1 cellular context compared by ENCODE assay signal in the genomic region with DNA sequence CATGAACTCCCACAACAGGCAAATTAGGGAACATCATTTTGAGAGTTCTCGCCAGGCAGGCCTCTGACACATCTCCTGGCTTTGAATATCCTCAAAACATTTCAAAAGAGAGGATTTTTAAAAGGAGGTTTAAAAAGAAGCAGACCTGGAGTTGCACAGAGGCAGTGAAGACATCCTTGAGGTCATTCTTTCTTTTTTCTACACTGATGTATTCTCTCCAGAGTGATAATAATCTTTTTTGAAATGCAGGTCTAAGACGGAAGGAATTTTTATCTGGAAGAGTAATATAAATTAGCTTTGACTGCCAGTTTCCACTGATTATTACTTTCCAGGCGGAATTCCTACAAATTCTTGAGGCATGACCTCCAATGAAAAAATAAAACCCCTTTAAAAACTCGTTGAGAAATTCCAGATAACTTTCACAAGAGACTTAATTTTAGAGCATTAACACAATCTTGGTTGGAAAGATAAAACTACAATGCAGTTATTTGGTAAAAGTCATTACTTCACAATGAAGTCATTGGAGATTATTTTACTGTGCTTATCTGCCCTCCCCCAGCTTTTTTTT.
A peak's percentile ranks its signal among the peaks of the same experiment; 100 is the strongest.
TF ChIP-seq lines count a peak whose summit lies in the region.

No MANE protein-coding gene starts in this region.

TF ChIP-seq in SK-N-SH treated with all-trans-retinoic acid at 6 μM for 48 hours, 23 proteins besides CTCF, POLR2A, EP300 and RAD21 (continued from another document):
- no peak for TF ChIP-seq PPARA (CRISPR knock-in tag; IDR thresholded peaks at IDR 0.05; ENCODE audit: borderline replicate concordance)
- TF ChIP-seq ZNF565 (CRISPR knock-in tag; conservative IDR thresholded peaks at IDR 0.05; ENCODE audit: low read depth), result no peak
- TF ChIP-seq TCF4 (CRISPR knock-in tag; IDR thresholded peaks at IDR 0.05; ENCODE audit: borderline replicate concordance), result peak; percentile 77
- TF ChIP-seq ZFP30 (CRISPR knock-in tag; IDR thresholded peaks at IDR 0.05), result no peak
- no peak for TF ChIP-seq ZNF8 (CRISPR knock-in tag; IDR thresholded peaks at IDR 0.05)
- TF ChIP-seq ESRRG (CRISPR knock-in tag; IDR thresholded peaks at IDR 0.05), result no peak
- peak; percentile 70; the same call in 1 of the 2 replicates for TF ChIP-seq ZFP3 (CRISPR knock-in tag; IDR thresholded peaks at IDR 0.05)
- TF ChIP-seq BACH2 (CRISPR knock-in tag; IDR thresholded peaks at IDR 0.05; ENCODE audit: borderline replicate concordance), result no peak
- peak; percentile 91; the same call in 1 of the 2 replicates for TF ChIP-seq POU6F1 (CRISPR knock-in tag; IDR thresholded peaks at IDR 0.05; ENCODE audit: borderline replicate concordance, low read depth)
- TF ChIP-seq GLIS3 (CRISPR knock-in tag; IDR thresholded peaks at IDR 0.05), result peak; percentile 87
- TF ChIP-seq RARB (CRISPR knock-in tag; IDR thresholded peaks at IDR 0.05), result peak; percentile 88; the same call in 1 of the 2 replicates
- TF ChIP-seq PATZ1 (CRISPR knock-in tag; IDR thresholded peaks at IDR 0.05; ENCODE audit: borderline replicate concordance), result peak; percentile 96
- no peak for TF ChIP-seq ZNF70 (CRISPR knock-in tag; IDR thresholded peaks at IDR 0.05)
- peak; percentile 97 for TF ChIP-seq TOX (CRISPR knock-in tag; IDR thresholded peaks at IDR 0.05; ENCODE audit: borderline replicate concordance)
- no peak for TF ChIP-seq ARNTL (CRISPR knock-in tag; IDR thresholded peaks at IDR 0.05; ENCODE audit: borderline replicate concordance, low read depth)
